12 cellular contexts compared by ENCODE assay signal in genomic region chr3:127914584-127914983, GRCh38. TPM values are rescaled to one million over a fixed set of nuclear protein-coding genes. Genes with fewer than 3 reads are reported as not detected.
DNase-seq lines count a peak whose midpoint lies in the region; ATAC-seq and TF ChIP-seq lines count a peak whose summit lies in the region.
"Had no signal": no experiment of that assay in that cellular context is flagged by ENCODE, and none has a peak within 500 bp of the region (broad histone marks: within the 10 kb centered on the region; RNA-seq: fewer than 3 reads in every experiment).

No MANE protein-coding gene starts in this region.

- peak; percentile 40; the same call in 1 of the 2 replicates for ATAC-seq in Panc1
- ATAC-seq in gastroesophageal sphincter: no peak
- no peak for ATAC-seq in HG03139 (IDR thresholded peaks at IDR 0.05; ENCODE audit: unreplicated experiment)

- TF ChIP-seq POLR2A in gastroesophageal sphincter (IDR thresholded peaks at IDR 0.05): no peak
- TF ChIP-seq POLR2A in sigmoid colon (IDR thresholded peaks at IDR 0.05): no peak

- no TSS peak for BruUV-seq in Panc1 (replicated peaks; lab: Mats Ljungman, UMichigan)

- in situ Hi-C loops in Panc1 (cut with HindIII; ENCODE audit: low pct_unique_long_range_greater_than_20kb, low sequenced_read_pairs): no loop called here

- peaks cover 7% of the 10 kb centered on the region; the same call in 1 of the 2 replicates for H3K4me1 ChIP-seq in Panc1 (ENCODE audit: control insufficient read depth, insufficient read depth, low read length)
- peaks cover 0 to 52% (median 16%) of the 10 kb centered on the region in 3 donors for H3K4me1 ChIP-seq in gastroesophageal sphincter
- H3K4me1 ChIP-seq in sigmoid colon: peaks cover 0 to 47% (median 31%) of the 10 kb centered on the region in 4 donors

- H3K27ac ChIP-seq in Panc1 (ENCODE audit: low read length) (no peak overlapping the region), gastroesophageal sphincter (peak overlapping the region in 3 of 4 donors; percentile 87 to 90 (median 88)), sigmoid colon (peak overlapping the region; percentile 79 to 92 (median 88))

- TF ChIP-seq CTCF in CD14-positive monocyte (IDR thresholded peaks at IDR 0.05): no peak
- no peak for TF ChIP-seq CTCF in Panc1 (IDR thresholded peaks at IDR 0.05)
- TF ChIP-seq CTCF in gastroesophageal sphincter (IDR thresholded peaks at IDR 0.05): no peak
- no peak for TF ChIP-seq CTCF in sigmoid colon (IDR thresholded peaks at IDR 0.05)

- peak overlapping the region; percentile 62 to 89 for H3K4me3 Mint-ChIP-seq in CD14-positive monocyte
- H3K4me3 Mint-ChIP-seq: neural crest cell had no signal

- H3K4me1 Mint-ChIP-seq in CD14-positive monocyte: peaks cover 44% of the 10 kb centered on the region

- intact Hi-C loops in CD14-positive monocyte (cut with micrococcal nuclease): no loop called here
- intact Hi-C loops in Panc1 (cut with micrococcal nuclease; ENCODE audit: unreplicated experiment): no loop called here
- intact Hi-C loops in sigmoid colon (cut with DNase I): loop anchor here (10.0 kb wide), 2 partner anchors 140 to 230 kb away; partner anchors contain the start of gene SEC61A1

- H3K36me3 ChIP-seq in Panc1 (ENCODE audit: control insufficient read depth, insufficient read depth, low read length) (no peaks in the 10 kb centered on the region), gastroesophageal sphincter (no peaks in the 10 kb centered on the region), sigmoid colon (no peaks in the 10 kb centered on the region)

- peaks cover 24% of the 10 kb centered on the region for H3K27me3 ChIP-seq in Panc1 (ENCODE audit: control insufficient read depth, insufficient read depth, low read length)
- H3K27me3 ChIP-seq in gastroesophageal sphincter: no peaks in the 10 kb centered on the region
- H3K27me3 ChIP-seq in sigmoid colon: no peaks in the 10 kb centered on the region

- peaks cover 4 to 12% of the 10 kb centered on the region in 2 donors for H3K36me3 Mint-ChIP-seq in CD14-positive monocyte

- H3K4me3 ChIP-seq in Panc1 (ENCODE audit: low read depth in 2 of 2, low read length in 2 of 2) (peak overlapping the region; percentile 37 to 56), gastroesophageal sphincter (peak overlapping the region; percentile 39 to 63), sigmoid colon (peak overlapping the region; percentile 43 to 61 (median 55))

- H3K9me3 ChIP-seq in Panc1 (ENCODE audit: control insufficient read depth, insufficient read depth, low read depth, low read length): no peaks in the 10 kb centered on the region
- no peaks in the 10 kb centered on the region for H3K9me3 ChIP-seq in gastroesophageal sphincter
- no peaks in the 10 kb centered on the region for H3K9me3 ChIP-seq in sigmoid colon

- H3K27ac Mint-ChIP-seq in CD14-positive monocyte: peak overlapping the region in 1 of 7 donors; percentile 70

- TF ChIP-seq EP300 in gastroesophageal sphincter (IDR thresholded peaks at IDR 0.05) (no peak), sigmoid colon (IDR thresholded peaks at IDR 0.05) (no peak)

- peaks cover 50 to 61% (median 54%) of the 10 kb centered on the region in 3 donors for H3K27me3 Mint-ChIP-seq in CD14-positive monocyte (ENCODE audit: low read depth in 3 of 3)

- POLR2A ChIA-PET in Panc1 (lab: Charles Lee): no interaction called here

- 19 to 52% methylated on average over 3 to 8 of the region's 8 CpGs for WGBS in gastroesophageal sphincter (ENCODE audit: low coverage in 1 of 2), 2 donors
- 13 to 59% methylated on average over 8 of the region's 8 CpGs for WGBS in sigmoid colon, 2 donors

- CTCF ChIA-PET in Panc1 (lab: Charles Lee): no interaction called here

- no peak for DNase-seq in CD14-positive monocyte (ENCODE audit: low spot score)
- DNase-seq in Panc1 (ENCODE audit: low read depth, low spot score): no peak
- no peak for DNase-seq in sigmoid colon
- DNase-seq in iPS-NIHi11 (ENCODE audit: low spot score): no peak
- no peak for DNase-seq in COR-L47 (lab: John Stamatoyannopoulos, UW)
- no peak for DNase-seq in cerebellar nuclear complex (lab: John Stamatoyannopoulos, UW)
- DNase-seq: activated CD8-positive, alpha-beta memory T cell treated with anti-CD3 and anti-CD28 coated beads, Interleukin-2, amount 50 U/mL, for 48 hours; NK-92 treated with Interleukin-12 subunit alpha and Interleukin-12 subunit beta, amount 100 ng/mL, for 24 hours had no signal

- H3K9me3 Mint-ChIP-seq in CD14-positive monocyte: peaks cover 7 to 22% (median 16%) of the 10 kb centered on the region in 7 donors
- H3K9me3 Mint-ChIP-seq: neural crest cell had no signal

RNA-seq across cellular contexts. Expression of gene KBTBD12, which starts 0.4 kb away (rescaled TPM):
- polyA plus RNA-seq in CD14-positive monocyte (not detected), sigmoid colon (1 to 10 TPM; 1.3 to 1.8 (median 1.8) TPM)
- total RNA-seq in Panc1 (2021; ENCODE audit: unreplicated experiment) (0.28 TPM), gastroesophageal sphincter (10 to 100 TPM in 1 of 4 donors, 1 to 10 TPM in 3; 2.2 to 11.2 (median 5.8) TPM), sigmoid colon (1 to 10 TPM; 2.5 to 5.9 (median 3.3) TPM)
- polyA plus RNA-seq in Panc1 (2012; ENCODE audit: insufficient read length): not detected
- total RNA-seq: neural crest cell; T-helper 2 cell treated with Interferon-gamma antibody and Interleukin-4, amounts not matched to agents 100 ng/mL and 5 ng/mL, for 36 hours had no signal
